ENCODE assay signal across 26 cellular contexts in the genomic region with DNA sequence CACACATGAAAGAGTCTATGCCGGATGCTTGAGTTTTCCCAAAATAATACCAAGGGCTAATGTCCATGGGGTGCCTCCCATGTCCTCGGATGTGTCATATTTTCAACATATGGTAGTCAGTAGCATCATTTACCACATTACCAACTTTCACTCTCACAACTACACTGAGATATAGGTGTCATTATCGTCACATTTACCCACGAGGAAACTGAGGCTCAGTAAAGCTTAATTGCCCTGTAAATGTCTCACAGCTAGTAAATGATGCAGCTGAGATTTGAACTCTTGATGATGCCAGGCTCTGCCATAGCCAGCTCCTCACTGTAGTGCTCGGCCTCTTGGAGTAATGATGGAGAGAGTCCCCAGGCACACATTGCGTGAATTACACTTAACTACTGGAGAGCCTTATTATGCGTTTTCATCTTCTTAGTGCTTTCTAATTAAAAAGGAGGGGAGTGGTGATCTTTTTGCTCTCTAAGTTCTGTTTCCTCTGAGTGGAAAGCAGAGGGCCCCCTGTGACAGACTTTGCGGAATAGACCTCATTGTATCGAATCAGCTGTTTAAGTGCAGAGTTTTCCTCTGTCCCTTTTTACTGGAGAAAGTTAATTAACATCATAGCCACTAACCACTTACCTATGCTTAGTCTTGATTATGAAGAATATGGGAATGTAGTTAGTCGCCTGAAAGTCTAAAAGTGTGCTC.
"Had no signal": no experiment of that assay in that cellular context is flagged by ENCODE, and none has a peak within 500 bp of the region (broad histone marks: within the 10 kb centered on the region; RNA-seq: fewer than 3 reads in every experiment).

No MANE protein-coding gene starts in this region.

- H3K9me3 ChIP-seq: left ventricle myocardium inferior, mucosa of descending colon, right atrium auricular region, stomach, testis, thyroid gland, transverse colon, upper lobe of left lung, vagina had no signal

- H3K36me3 Mint-ChIP-seq: memory B cell; naive thymus-derived CD4-positive, alpha-beta T cell; natural killer cell treated with Interleukin-12 subunit alpha and Interleukin-12 subunit beta and Interleukin-15 and Interleukin-18, amount 100 ng/mL, for 72 hours; stimulated activated naive B cell treated with anti-CD40 and anti-IgM and Interleukin-4, amounts not matched to agents 10 μg/mL and 1 μg/mL and 100 μg/mL, for 72 hours had no signal

- H3K27me3 ChIP-seq: right atrium auricular region, stomach, testis, thyroid gland, transverse colon, upper lobe of left lung, vagina had no signal

- H3K4me1 ChIP-seq: parathyroid adenoma, right atrium auricular region, testis, thyroid gland, transverse colon, upper lobe of left lung, vagina had no signal

- ATAC-seq: mucosa of descending colon; naive thymus-derived CD4-positive, alpha-beta T cell; natural killer cell treated with Interleukin-12 subunit alpha and Interleukin-12 subunit beta and Interleukin-15 and Interleukin-18, amount 100 ng/mL, for 72 hours; sciatic nerve; stimulated activated naive B cell treated with anti-CD40 and anti-IgM and Interleukin-4, amounts not matched to agents 10 μg/mL and 1 μg/mL and 100 μg/mL, for 72 hours; stimulated activated naive CD8-positive, alpha-beta T cell treated with anti-CD3 and anti-CD28 coated beads, Interleukin-15, Interleukin-2, amounts not matched to agents 100 U/mL and 50 U/mL, for 24 hours had no signal

- H2AFZ ChIP-seq: parathyroid adenoma had no signal

- H3K4me3 Mint-ChIP-seq: memory B cell; naive thymus-derived CD4-positive, alpha-beta T cell; natural killer cell treated with Interleukin-12 subunit alpha and Interleukin-12 subunit beta and Interleukin-15 and Interleukin-18, amount 100 ng/mL, for 72 hours; stimulated activated naive B cell treated with anti-CD40 and anti-IgM and Interleukin-4, amounts not matched to agents 10 μg/mL and 1 μg/mL and 100 μg/mL, for 72 hours had no signal

- H3K9me3 Mint-ChIP-seq: naive thymus-derived CD4-positive, alpha-beta T cell; natural killer cell treated with Interleukin-12 subunit alpha and Interleukin-12 subunit beta and Interleukin-15 and Interleukin-18, amount 100 ng/mL, for 72 hours had no signal

- H3K9ac ChIP-seq: parathyroid adenoma had no signal

- H3K36me3 ChIP-seq: left ventricle myocardium inferior, right atrium auricular region, stomach, thyroid gland, transverse colon, upper lobe of left lung, vagina had no signal

- H3K4me3 ChIP-seq: left ventricle myocardium inferior, lung, mucosa of descending colon, right atrium auricular region, skin epidermis, stomach, testis, thyroid gland, transverse colon, upper lobe of left lung, vagina had no signal

- H3K27ac ChIP-seq: left ventricle myocardium inferior, parathyroid adenoma, right atrium auricular region, skin epidermis, stomach, testis, thyroid gland, transverse colon, upper lobe of left lung, vagina had no signal

- DNase-seq: islet precursor cell; left ventricle myocardium inferior; midbrain; mucosa of descending colon; naive thymus-derived CD4-positive, alpha-beta T cell; nucleus accumbens; stimulated activated CD4-positive, alpha-beta T cell treated with anti-CD3 and anti-CD28 coated beads, Interleukin-12 subunit alpha, Interleukin-12 subunit beta, amount 100 ng/mL, for 4 hours; stimulated activated CD4-positive, alpha-beta T cell treated with anti-CD3 and anti-CD28 coated beads, Interleukin-15, amount 100 ng/mL, for 24 hours; stimulated activated CD4-positive, alpha-beta T cell treated with anti-CD3 and anti-CD28 coated beads, Interleukin-2, amount 100 ng/mL, for 24 hours; stimulated activated CD4-positive, alpha-beta T cell treated with anti-CD3 and anti-CD28 coated beads, Interleukin-4, amount 100 ng/mL, for 1 hour; stimulated activated naive B cell treated with anti-CD40 and anti-IgM and Interleukin-4, amounts not matched to agents 10 μg/mL and 1 μg/mL and 100 μg/mL, for 72 hours; stimulated activated naive CD8-positive, alpha-beta T cell treated with anti-CD3 and anti-CD28 coated beads, Interleukin-15, Interleukin-2, amounts not matched to agents 100 U/mL and 50 U/mL, for 24 hours; stomach; testis; thyroid gland; transverse colon; upper lobe of left lung had no signal

- H3K27ac Mint-ChIP-seq: memory B cell; naive thymus-derived CD4-positive, alpha-beta T cell; progenitor cell of endocrine pancreas; stimulated activated naive B cell treated with anti-CD40 and anti-IgM and Interleukin-4, amounts not matched to agents 10 μg/mL and 1 μg/mL and 100 μg/mL, for 72 hours had no signal

- H3K79me2 ChIP-seq: parathyroid adenoma had no signal

- H3K4me1 Mint-ChIP-seq: memory B cell; stimulated activated naive B cell treated with anti-CD40 and anti-IgM and Interleukin-4, amounts not matched to agents 10 μg/mL and 1 μg/mL and 100 μg/mL, for 72 hours had no signal
